Comparison of ENCODE assay signal across 23 cellular contexts in genomic region chr16:15486661-15487060, GRCh38. TPM values are rescaled to one million over a fixed set of nuclear protein-coding genes. Genes with fewer than 3 reads are reported as not detected.
DNase-seq lines count a peak whose midpoint lies in the region; ATAC-seq, FAIRE-seq and TF ChIP-seq lines count a peak whose summit lies in the region.
"Had no signal": no experiment of that assay in that cellular context is flagged by ENCODE, and none has a peak within 500 bp of the region (broad histone marks: within the 10 kb centered on the region; RNA-seq: fewer than 3 reads in every experiment).

No MANE protein-coding gene starts in this region.

- H3K36me3 ChIP-seq in HepG2 (replicated peaks in 1 of 2; ENCODE audit: control insufficient read depth in 1 of 2, insufficient read depth in 2 of 2, low read length in 2 of 2) (no peaks in the 10 kb centered on the region), right lobe of liver (no peaks in the 10 kb centered on the region), IMR-90 (ENCODE audit: control insufficient read depth, insufficient read depth, low read length) (no peaks in the 10 kb centered on the region; the same call in 1 of the 2 replicates)
- H3K36me3 ChIP-seq: BE2C, BLaER1 had no signal

- no peak overlapping the region for H3K23ac ChIP-seq in IMR-90 (ENCODE audit: low read depth, low read length)

- peaks cover 38% of the 10 kb centered on the region for H3K9me1 ChIP-seq in IMR-90 (ENCODE audit: insufficient read depth, low read length)

- no peak overlapping the region for H2BK15ac ChIP-seq in IMR-90 (ENCODE audit: low read depth, low read length)

- 0 out of 2 replicates have a peak overlapping the region, but pooled peaks have one; percentile 25 for H3K4ac ChIP-seq in IMR-90 (ENCODE audit: low read depth, low read length)

- POLR2A ChIA-PET in HepG2 (lab: Yijun Ruan, JAX): no interaction called here
- POLR2A ChIA-PET in IMR-90 (lab: Charles Lee; ENCODE audit: unreplicated experiment): no interaction called here

- dilution Hi-C loops in IMR-90 (cut with HindIII; ENCODE audit: low sequenced_read_pairs, unreplicated experiment): no loop called here

- intact Hi-C loops in HepG2 (cut with micrococcal nuclease; ENCODE audit: unreplicated experiment) (no loop called here), right lobe of liver (cut with DNase I) (no loop called here), IMR-90 (cut with micrococcal nuclease) (no loop called here)

- in situ Hi-C loops in HepG2 (cut with HindIII; ENCODE audit: extremely low pct_ligation_motif_present, low pct_unique_long_range_greater_than_20kb) (no loop called here), IMR-90 (cut with MboI; ENCODE audit: low sequenced_read_pairs) (no loop called here)

- H4K91ac ChIP-seq in IMR-90 (ENCODE audit: insufficient read depth, low read depth, low read length): no peak overlapping the region

- no peak overlapping the region for H2AFZ ChIP-seq in HepG2 (ENCODE audit: low read length)
- H2AFZ ChIP-seq in IMR-90 (replicated peaks; ENCODE audit: low read length, poor library complexity): no peak overlapping the region

- H3K27ac ChIP-seq in HepG2 (ENCODE audit: extremely low read length, insufficient read depth, low read length) (no peak overlapping the region), right lobe of liver (no peak overlapping the region), IMR-90 (ENCODE audit: insufficient read depth, low read length) (no peak overlapping the region)
- H3K27ac ChIP-seq: 22Rv1, BLaER1 had no signal

- H3K4me3 ChIP-seq in HepG2 (replicated peaks in 1 of 3; ENCODE audit: insufficient read depth in 1 of 3, low read depth in 2 of 3, low read length in 3 of 3) (no peak overlapping the region), right lobe of liver (no peak overlapping the region), IMR-90 (ENCODE audit: insufficient read depth, low read depth, low read length) (no peak overlapping the region)
- H3K4me3 ChIP-seq: BLaER1 had no signal

- no peaks in the 10 kb centered on the region for H3K27me3 ChIP-seq in HepG2 (ENCODE audit: control insufficient read depth in 1 of 2, insufficient read depth in 2 of 2, low read length in 2 of 2)
- no peaks in the 10 kb centered on the region for H3K27me3 ChIP-seq in right lobe of liver
- no peaks in the 10 kb centered on the region for H3K27me3 ChIP-seq in IMR-90 (ENCODE audit: control insufficient read depth, insufficient read depth, low read length)
- H3K27me3 ChIP-seq: BE2C, BLaER1 had no signal

- H3K9ac ChIP-seq in HepG2 (ENCODE audit: insufficient read depth, low read depth, low read length): no peak overlapping the region
- H3K9ac ChIP-seq in IMR-90 (ENCODE audit: low read depth, low read length): no peak overlapping the region
- H3K9ac ChIP-seq: BLaER1 had no signal

- no peak overlapping the region for H3K18ac ChIP-seq in IMR-90 (ENCODE audit: low read depth, low read length)

- TF ChIP-seq EP300 in HepG2 (IDR thresholded peaks at IDR 0.05; ENCODE audit: low read depth in 2 of 2, low read length in 2 of 2) (no peak), HepG2 (CRISPR knock-in tag; IDR thresholded peaks at IDR 0.05; ENCODE audit: borderline replicate concordance) (no peak)

- H3K4me2 ChIP-seq in HepG2 (ENCODE audit: low read depth, low read length): no peak overlapping the region
- H3K4me2 ChIP-seq in IMR-90 (ENCODE audit: low read depth, low read length): no peak overlapping the region
- H3K4me2 ChIP-seq: BLaER1 had no signal

- H2BK20ac ChIP-seq in IMR-90 (ENCODE audit: low read depth, low read length): no peak overlapping the region

- H3K4me1 ChIP-seq in HepG2 (ENCODE audit: insufficient read depth, low read length): peaks cover 55% of the 10 kb centered on the region
- peaks cover 0 to 33% (median 10%) of the 10 kb centered on the region in 4 donors for H3K4me1 ChIP-seq in right lobe of liver
- H3K4me1 ChIP-seq in IMR-90 (ENCODE audit: control insufficient read depth, insufficient read depth, low read length): peaks cover 26% of the 10 kb centered on the region
- H3K4me1 ChIP-seq: BE2C had no signal

- H3K14ac ChIP-seq in IMR-90 (replicated peaks; ENCODE audit: low read depth, low read length): no peak overlapping the region

- H3K9me3 ChIP-seq in HepG2 (ENCODE audit: low read length): no peaks in the 10 kb centered on the region
- H3K9me3 ChIP-seq in right lobe of liver: no peaks in the 10 kb centered on the region
- H3K9me3 ChIP-seq in IMR-90 (ENCODE audit: control insufficient read depth, insufficient read depth, low read length): no peaks in the 10 kb centered on the region
- H3K9me3 ChIP-seq: BE2C, BLaER1 had no signal

- ATAC-seq in HepG2: no peak
- ATAC-seq in right lobe of liver: no peak
- ATAC-seq in IMR-90 (ENCODE audit: low read depth): no peak
- ATAC-seq in GM18520 (IDR thresholded peaks at IDR 0.05; ENCODE audit: unreplicated experiment): no peak

- TF ChIP-seq POLR2A in HepG2 (IDR thresholded peaks at IDR 0.05; ENCODE audit: insufficient read depth in 1 of 2, low read depth in 2 of 2, low read length in 2 of 2): no peak
- TF ChIP-seq POLR2A in right lobe of liver (IDR thresholded peaks at IDR 0.05): no peak
- TF ChIP-seq POLR2A in IMR-90 (IDR thresholded peaks at IDR 0.05; ENCODE audit: low read depth, low read length): no peak

- no peak overlapping the region for H2AK5ac ChIP-seq in IMR-90 (ENCODE audit: low read depth, low read length)

- TF ChIP-seq RAD21 in HepG2 (CRISPR knock-in tag; IDR thresholded peaks at IDR 0.05): no peak
- TF ChIP-seq RAD21 in IMR-90 (IDR thresholded peaks at IDR 0.05; ENCODE audit: low read length): no peak

- no peak overlapping the region for H2BK5ac ChIP-seq in IMR-90 (ENCODE audit: low read depth, low read length, poor library complexity, severe bottlenecking)

- H3K79me2 ChIP-seq in HepG2 (ENCODE audit: insufficient read depth, low read length): no peaks in the 10 kb centered on the region

- no peak overlapping the region for H4K5ac ChIP-seq in IMR-90 (ENCODE audit: low read depth, low read length)

- H3K56ac ChIP-seq in IMR-90 (ENCODE audit: extremely low read depth, insufficient read depth, low read length): no peak overlapping the region

- no peaks in the 10 kb centered on the region for H4K20me1 ChIP-seq in HepG2 (ENCODE audit: insufficient read depth, low read length)
- H4K20me1 ChIP-seq in IMR-90 (ENCODE audit: insufficient read depth, low read length): peaks cover 5% of the 10 kb centered on the region
- H4K20me1 ChIP-seq: BLaER1 had no signal

- no peak for DNase-seq in HepG2 (ENCODE audit: low spot score)
- no peak for DNase-seq in right lobe of liver
- DNase-seq in IMR-90: no peak
- DNase-seq in GM03348 (ENCODE audit: low spot score): no peak
- DNase-seq: ACHN; BE2C; C1 segment of cervical spinal cord; CD4-positive, alpha-beta memory T cell; CD4-positive, CD25-positive, alpha-beta regulatory T cell; CD8-positive, alpha-beta memory T cell; COR-L47; DMS 273 treated with DMSO at 0.1 percent for 48 hours; DMS153; DMS53; DMS79; DND-41; EL; GDM1 had no signal

- H2BK120ac ChIP-seq in IMR-90 (ENCODE audit: low read depth, low read length): no peak overlapping the region

- H3K79me1 ChIP-seq in IMR-90 (ENCODE audit: low read depth in 1 of 2, low read length in 2 of 2): peaks cover 40 to 69% of the 10 kb centered on the region in 2 experiments

- FAIRE-seq in HepG2 (lab: Jason Lieb, UNC): no peak
- FAIRE-seq: GM12891, GM19239 had no signal

- WGBS in HepG2 (ENCODE audit: low lambda C conversion rate): 59% methylated on average over 1 of the region's 1 CpG
- 100% methylated on average over 1 of the region's 1 CpG for WGBS in right lobe of liver (ENCODE audit: insufficient coverage, low coverage, low lambda C conversion rate, missing lambda C conversion rate)
- no CpG with 5 or more reads among the region's 1 CpG for WGBS in IMR-90 (ENCODE audit: extremely low coverage in 2 of 2, insufficient read length in 1 of 2), 2 experiments

- H4K8ac ChIP-seq in IMR-90 (ENCODE audit: low read depth in 2 of 2, low read length in 2 of 2): no peak overlapping the region

- H2AK9ac ChIP-seq in IMR-90 (replicated peaks; ENCODE audit: low read depth, low read length, poor library complexity): no peak overlapping the region

- TF ChIP-seq CTCF in HepG2 (CRISPR knock-in tag; IDR thresholded peaks at IDR 0.05) (no peak), right lobe of liver (IDR thresholded peaks at IDR 0.05) (no peak), IMR-90 (conservative IDR thresholded peaks at IDR 0.05; ENCODE audit: low read depth, low read length) (no peak)

- CTCF ChIA-PET in HepG2 (lab: Yijun Ruan, JAX; ENCODE audit: low intra/inter-chr PET ratio, low total read pairs) (no interaction called here), IMR-90 (lab: Yijun Ruan, JAX) (no interaction called here)

- no TSS peak for BruUV-seq in HepG2 (replicated peaks; lab: Mats Ljungman, UMichigan)
- BruUV-seq in IMR-90 (replicated peaks; lab: Mats Ljungman, UMichigan): no TSS peak

RNA-seq across cellular contexts. Expression of gene BMERB1, which starts 52.3 kb away (rescaled TPM):
- total RNA-seq in HepG2 (2016; rRNA removed; fragmentation: Illumina TruSeq; extraction: Trizol): 1.2 and 1.4 TPM in 2 replicates
- 0.71 and 1.0 TPM in 2 replicates for total RNA-seq in HepG2 (2016; cell fraction: cytosol; rRNA removed; fragmentation: Illumina TruSeq; extraction: Trizol; ENCODE audit: low read depth)
- total RNA-seq in HepG2 (2016; cell fraction: insoluble cytoplasmic fraction; rRNA removed; fragmentation: Illumina TruSeq; extraction: Trizol): 0.69 and 0.79 TPM in 2 replicates
- total RNA-seq in HepG2 (2016; cell fraction: membrane; rRNA removed; fragmentation: Illumina TruSeq; extraction: Trizol): 1.2 and 1.5 TPM in 2 replicates
- 1.3 and 1.4 TPM in 2 replicates for total RNA-seq in HepG2 (2016; cell fraction: nucleus; rRNA removed; fragmentation: Illumina TruSeq; extraction: Trizol)
- polyA plus RNA-seq in HepG2 (2011; rRNA removed): 1.4 and 2.5 TPM in 2 replicates
- polyA plus RNA-seq in HepG2 (2011; cell fraction: cytosol; rRNA removed): 0.99 and 1.8 TPM in 2 replicates
- 0.90 and 1.3 TPM in 2 replicates for polyA plus RNA-seq in HepG2 (2011; cell fraction: nucleus; rRNA removed)
- polyA plus RNA-seq in HepG2 (2012): 1.0 and 2.9 TPM in 2 replicates
- 1.4 TPM in 2 replicates for polyA plus RNA-seq in HepG2 (2016; cell fraction: cytosol; fragmentation: Illumina TruSeq; extraction: Trizol; ENCODE audit: low read depth)
- 1.7 and 2.5 TPM in 2 replicates for polyA plus RNA-seq in HepG2 (2016; cell fraction: insoluble cytoplasmic fraction; fragmentation: Illumina TruSeq; extraction: Trizol; ENCODE audit: low read depth)
- polyA plus RNA-seq in HepG2 (2016; cell fraction: membrane; fragmentation: Illumina TruSeq; extraction: Trizol; ENCODE audit: low read depth): 0.86 and 2.2 TPM in 2 replicates
- polyA plus RNA-seq in HepG2 (2016; cell fraction: nucleus; fragmentation: Illumina TruSeq; extraction: Trizol; ENCODE audit: insufficient read depth, low read depth): 1.2 and 2.5 TPM in 2 replicates
- 2.4 and 7.1 TPM in 2 replicates for polyA minus RNA-seq in HepG2 (2011; rRNA and poly(A)+ RNA removed; ENCODE audit: low replicate concordance)
- 0.53 and 1.3 TPM in 2 replicates for polyA minus RNA-seq in HepG2 (2011; cell fraction: cytosol; rRNA and poly(A)+ RNA removed)
- polyA minus RNA-seq in HepG2 (2011; cell fraction: nucleus; rRNA and poly(A)+ RNA removed): 1.2 and 2.7 TPM in 2 replicates
- total RNA-seq in right lobe of liver: 10 to 100 TPM in 4 of 6 experiments, 1 to 10 TPM in 2; 7.0 to 24.0 (median 10.5) TPM
- 22.5 and 22.6 TPM in 2 replicates for total RNA-seq in IMR-90 (2012; rRNA removed)
- 31.2 and 32.9 TPM in 2 replicates for polyA plus RNA-seq in IMR-90 (2012; rRNA removed)
- polyA plus RNA-seq in IMR-90 (2012; cell fraction: cytosol; rRNA removed): 21.4 and 35.3 TPM in 2 replicates
- 27.4 and 30.5 TPM in 2 replicates for polyA plus RNA-seq in IMR-90 (2012; cell fraction: nucleus; rRNA removed; ENCODE audit: low replicate concordance)
